In genomic region chr20:21505810-21506530, GRCh38 we compare ENCODE assay signal across 8 cellular contexts. TPM values are rescaled to one million over a fixed set of nuclear protein-coding genes. Genes with fewer than 3 reads are reported as not detected.
A peak's percentile ranks its signal among the peaks of the same experiment; 100 is the strongest.
DNase-seq lines count a peak whose midpoint lies in the region; ATAC-seq and TF ChIP-seq lines count a peak whose summit lies in the region.

No MANE protein-coding gene starts in this region.

- H3K27me3 ChIP-seq in BJ (ENCODE audit: control insufficient read depth, insufficient read depth, low read length) (peaks cover 40% of the 10 kb centered on the region), skeletal muscle tissue (ENCODE audit: control insufficient read depth in 3 of 3, insufficient read depth in 3 of 3, low read length in 3 of 3) (peaks cover 80 to 89% (median 83%) of the 10 kb centered on the region in 3 donors)

- H3K4me3 Mint-ChIP-seq in T-helper 2 cell treated with Interferon-gamma antibody and Interleukin-4, amounts not matched to agents 5 μg/mL and 100 μg/mL, for 36 hours: peak overlapping the region; percentile 71

- H3K4me3 ChIP-seq in BJ (ENCODE audit: low read depth, low read length): peak overlapping the region; percentile 44
- H3K4me3 ChIP-seq in astrocyte of the cerebellum (ENCODE audit: low read depth, low read length): peak overlapping the region; percentile 30
- H3K4me3 ChIP-seq in iPS-11a (ENCODE audit: low read depth, low read length): peak overlapping the region; percentile 48
- peak overlapping the region in 2 of 3 donors; percentile 52 to 62 for H3K4me3 ChIP-seq in skeletal muscle tissue (ENCODE audit: low read length in 3 of 3)

- H3K27me3 Mint-ChIP-seq in T-helper 2 cell treated with Interferon-gamma antibody and Interleukin-4, amounts not matched to agents 5 μg/mL and 100 μg/mL, for 36 hours (ENCODE audit: low read depth): peaks cover 55% of the 10 kb centered on the region

- POLR2A ChIA-PET in BJ (lab: Charles Lee): no interaction called here

- H3K9me3 ChIP-seq in skeletal muscle tissue (ENCODE audit: control insufficient read depth in 3 of 3, low read length in 3 of 3): no peaks in the 10 kb centered on the region

- DNase-seq in BJ (ENCODE audit: low read depth): no peak
- DNase-seq in T-helper 2 cell treated with Interferon-gamma antibody and Interleukin-4, amounts not matched to agents 5 μg/mL and 100 μg/mL, for 36 hours (ENCODE audit: low spot score): peak; percentile 64
- no peak for DNase-seq in astrocyte of the cerebellum (ENCODE audit: low read depth)

- H3K4me1 Mint-ChIP-seq in T-helper 2 cell treated with Interferon-gamma antibody and Interleukin-4, amounts not matched to agents 5 μg/mL and 100 μg/mL, for 36 hours (ENCODE audit: low read depth): peaks cover 26% of the 10 kb centered on the region

- in situ Hi-C loops in astrocyte of the cerebellum (cut with HindIII; ENCODE audit: low sequenced_read_pairs): no loop called here

- CTCF ChIA-PET in BJ (lab: Yijun Ruan, JAX): interaction anchor here (0.5 to 16.9 kb wide), 44 partner anchors 8 to 670 kb away, joined by 3 to 208 read pairs (median 4); partner anchors contain the start of genes KIZ, NKX2-2 and XRN2

- H3K36me3 ChIP-seq in BJ (ENCODE audit: control insufficient read depth, insufficient read depth, low read length): no peaks in the 10 kb centered on the region
- H3K36me3 ChIP-seq in skeletal muscle tissue (ENCODE audit: control insufficient read depth in 3 of 3, insufficient read depth in 3 of 3, low read length in 3 of 3): no peaks in the 10 kb centered on the region

- ATAC-seq in HG02885 (IDR thresholded peaks at IDR 0.05; ENCODE audit: poor library complexity, unreplicated experiment): peak; percentile 26
- no peak for ATAC-seq in HG03469 (IDR thresholded peaks at IDR 0.05; ENCODE audit: unreplicated experiment)
- no peak for ATAC-seq in GM18873 (IDR thresholded peaks at IDR 0.05; ENCODE audit: low FRiP score, unreplicated experiment)

- no peak overlapping the region for H3K27ac ChIP-seq in skeletal muscle tissue (ENCODE audit: low read depth, low read length)

- no peak overlapping the region for H3K9ac ChIP-seq in skeletal muscle tissue (ENCODE audit: low read depth in 1 of 3, low read length in 3 of 3)

- peak; percentile 43 for TF ChIP-seq CTCF in BJ (IDR thresholded peaks at IDR 0.05; ENCODE audit: insufficient read depth, low read depth, low read length)
- TF ChIP-seq CTCF in astrocyte of the cerebellum (IDR thresholded peaks at IDR 0.05; ENCODE audit: low read depth, low read length, missing control alignments): peak; percentile 61

- H3K36me3 Mint-ChIP-seq in T-helper 2 cell treated with Interferon-gamma antibody and Interleukin-4, amounts not matched to agents 5 μg/mL and 100 μg/mL, for 36 hours (ENCODE audit: low read depth): peaks cover 2% of the 10 kb centered on the region

- peaks cover 20 to 31% (median 29%) of the 10 kb centered on the region in 3 donors for H3K4me1 ChIP-seq in skeletal muscle tissue (ENCODE audit: control insufficient read depth in 3 of 3, insufficient read depth in 3 of 3, low read length in 3 of 3)

- peak overlapping the region; percentile 55 for H3K27ac Mint-ChIP-seq in T-helper 2 cell treated with Interferon-gamma antibody and Interleukin-4, amounts not matched to agents 5 μg/mL and 100 μg/mL, for 36 hours

- H3K9me3 Mint-ChIP-seq in T-helper 2 cell treated with Interferon-gamma antibody and Interleukin-4, amounts not matched to agents 5 μg/mL and 100 μg/mL, for 36 hours: no peaks in the 10 kb centered on the region

RNA-seq across cellular contexts. Expression of gene NKX2-2, which starts 7.9 kb away (rescaled TPM):
- not detected in 2 replicates for polyA plus RNA-seq in BJ (2011; rRNA removed)
- not detected in 2 replicates for polyA minus RNA-seq in BJ (2011; rRNA and poly(A)+ RNA removed)
- total RNA-seq in skeletal muscle tissue: not detected
